Comparison of ENCODE assay signal across 26 cellular contexts in genomic region chr5:11319851-11320580, GRCh38.
A peak's percentile ranks its signal among the peaks of the same experiment; 100 is the strongest.
DNase-seq lines count a peak whose midpoint lies in the region; FAIRE-seq and TF ChIP-seq lines count a peak whose summit lies in the region.
"Had no signal": no experiment of that assay in that cellular context is flagged by ENCODE, and none has a peak within 500 bp of the region (broad histone marks: within the 10 kb centered on the region; RNA-seq: fewer than 3 reads in every experiment).

No MANE protein-coding gene starts in this region.

- FAIRE-seq in astrocyte (lab: Jason Lieb, UNC): no peak
- FAIRE-seq: colon, GM18507, keratinocyte had no signal

- H3K4me1 ChIP-seq in astrocyte (ENCODE audit: insufficient read depth, low read length): no peaks in the 10 kb centered on the region
- H3K4me1 ChIP-seq in smooth muscle cell (ENCODE audit: low read depth): peaks cover 3% of the 10 kb centered on the region
- H3K4me1 ChIP-seq: BE2C, uterus had no signal

- H3K27me3 Mint-ChIP-seq in astrocyte (ENCODE audit: low read depth, unreplicated experiment): no peaks in the 10 kb centered on the region

- H3K27me3 ChIP-seq in astrocyte (ENCODE audit: insufficient read depth, low read length): no peaks in the 10 kb centered on the region
- no peaks in the 10 kb centered on the region for H3K27me3 ChIP-seq in smooth muscle cell (ENCODE audit: low read depth)
- H3K27me3 ChIP-seq: BE2C, right lobe of liver, uterus had no signal

- H3K27ac Mint-ChIP-seq in astrocyte (ENCODE audit: unreplicated experiment): no peak overlapping the region
- H3K27ac Mint-ChIP-seq: activated CD8-positive, alpha-beta T cell treated with anti-CD3 and anti-CD28 coated beads for 36 hours; activated naive CD4-positive, alpha-beta T cell treated with anti-CD3 and anti-CD28 coated beads for 36 hours; endodermal cell had no signal

- no peaks in the 10 kb centered on the region for H3K79me2 ChIP-seq in astrocyte (ENCODE audit: insufficient read depth, low read length)
- H3K79me2 ChIP-seq in smooth muscle cell (ENCODE audit: low read depth): no peaks in the 10 kb centered on the region

- H3K4me3 ChIP-seq in astrocyte (ENCODE audit: insufficient read depth, low read depth, low read length) (no peak overlapping the region), smooth muscle cell (no peak overlapping the region)
- H3K4me3 ChIP-seq: right lobe of liver, uterus had no signal

- H4K20me1 ChIP-seq in astrocyte (ENCODE audit: insufficient read depth, low read length) (no peaks in the 10 kb centered on the region), smooth muscle cell (ENCODE audit: low read depth) (no peaks in the 10 kb centered on the region)

- H3K9me3 ChIP-seq in astrocyte (ENCODE audit: insufficient read depth, low read depth, low read length): no peaks in the 10 kb centered on the region
- no peaks in the 10 kb centered on the region for H3K9me3 ChIP-seq in smooth muscle cell (replicated peaks; ENCODE audit: low read depth)
- H3K9me3 ChIP-seq: BE2C, Caco-2, right lobe of liver, uterus had no signal

- WGBS in smooth muscle cell (ENCODE audit: low lambda C conversion rate): 55% methylated on average over 7 of the region's 7 CpGs

- H3K4me3 Mint-ChIP-seq in astrocyte (ENCODE audit: unreplicated experiment): no peak overlapping the region
- H3K4me3 Mint-ChIP-seq: activated CD8-positive, alpha-beta T cell treated with anti-CD3 and anti-CD28 coated beads for 36 hours; activated naive CD4-positive, alpha-beta T cell treated with anti-CD3 and anti-CD28 coated beads for 36 hours; endodermal cell had no signal

- H3K4me1 Mint-ChIP-seq in astrocyte (ENCODE audit: low read depth, unreplicated experiment): peaks cover 4% of the 10 kb centered on the region
- H3K4me1 Mint-ChIP-seq: endodermal cell had no signal

- peaks cover 4% of the 10 kb centered on the region for H3K9me3 Mint-ChIP-seq in astrocyte (ENCODE audit: unreplicated experiment)
- H3K9me3 Mint-ChIP-seq: activated naive CD4-positive, alpha-beta T cell treated with anti-CD3 and anti-CD28 coated beads for 36 hours; endodermal cell had no signal

- H3K27ac ChIP-seq in astrocyte (ENCODE audit: low read depth, low read length): no peak overlapping the region
- peak overlapping the region; percentile 7 for H3K27ac ChIP-seq in smooth muscle cell (ENCODE audit: low read depth)
- H3K27ac ChIP-seq: 22Rv1, right lobe of liver, uterus had no signal

- H3K9ac ChIP-seq in astrocyte (ENCODE audit: low read length) (no peak overlapping the region), smooth muscle cell (ENCODE audit: low read depth) (no peak overlapping the region)

- no peak for TF ChIP-seq CTCF in astrocyte (IDR thresholded peaks at IDR 0.05; ENCODE audit: insufficient read depth, low read depth, low read length)
- TF ChIP-seq CTCF in smooth muscle cell (IDR thresholded peaks at IDR 0.05; ENCODE audit: borderline replicate concordance, insufficient read depth, poor library complexity, severe bottlenecking): no peak
- no peak for TF ChIP-seq CTCF in GM10266 (IDR thresholded peaks at IDR 0.05; ENCODE audit: control insufficient read depth, insufficient read depth, low read depth, missing control alignments)

- DNase-seq in DMS53 (lab: John Stamatoyannopoulos, UW): peak; percentile 13
- DNase-seq in DMS53 treated with DMSO at 0.1 percent for 48 hours (lab: John Stamatoyannopoulos, UW; ENCODE audit: unreplicated experiment): no peak
- DNase-seq in astrocyte (ENCODE audit: low read depth): peak; percentile 61
- DNase-seq in iris pigment epithelial cell (ENCODE audit: low read depth): peak; percentile 10
- DNase-seq in smooth muscle cell (lab: John Stamatoyannopoulos, UW; ENCODE audit: unreplicated experiment): no peak
- DNase-seq in SIG-M5 (lab: John Stamatoyannopoulos, UW): no peak
- no peak for DNase-seq in GOT3 (lab: John Stamatoyannopoulos, UW)
- DNase-seq in GM10266 (ENCODE audit: extremely low spot score): no peak
- DNase-seq: activated CD8-positive, alpha-beta T cell treated with anti-CD3 and anti-CD28 coated beads for 36 hours; activated naive CD4-positive, alpha-beta T cell treated with anti-CD3 and anti-CD28 coated beads for 36 hours; activated T-cell treated with anti-CD3 and anti-CD28 coated beads, Interleukin-2, amount 50 U/mL, for 48 hours; anterior cingulate cortex; BE2C; Caco-2; endodermal cell; hippocampal formation; NCI-H1092; NCI-H446 treated with DMSO at 0.1 percent for 48 hours; NK-92 treated with Interleukin-12 subunit alpha and Interleukin-12 subunit beta, amount 100 ng/mL, for 24 hours; right lobe of liver; T1000; uterus had no signal

- H3F3A ChIP-seq in smooth muscle cell (ENCODE audit: low read depth): no peaks in the 10 kb centered on the region

- H3K36me3 ChIP-seq in astrocyte (ENCODE audit: insufficient read depth, low read length) (no peaks in the 10 kb centered on the region), smooth muscle cell (ENCODE audit: low read depth) (no peaks in the 10 kb centered on the region)
- H3K36me3 ChIP-seq: BE2C, right lobe of liver, uterus had no signal

- no peaks in the 10 kb centered on the region for H3K36me3 Mint-ChIP-seq in astrocyte (ENCODE audit: low read depth, unreplicated experiment)

- no peak overlapping the region for H2AFZ ChIP-seq in astrocyte (ENCODE audit: low read depth, low read length)
- H2AFZ ChIP-seq in smooth muscle cell (ENCODE audit: low read depth): no peak overlapping the region

- H3K4me2 ChIP-seq in astrocyte (ENCODE audit: low read length): no peak overlapping the region
- H3K4me2 ChIP-seq in smooth muscle cell: no peak overlapping the region

Comparison
In these comparisons a context has a peak if more than half of its experiments do, and no peak if none do; other contexts are left out.
1. DNase-seq: peak in DMS53 (single experiment), astrocyte (single experiment) and iris pigment epithelial cell (single experiment); none in DMS53 treated with DMSO at 0.1 percent for 48 hours (single experiment), smooth muscle cell (single experiment), SIG-M5 (single experiment), GOT3 (single experiment) and GM10266 (single experiment).